8 cellular contexts compared by ENCODE assay signal in genomic region chr20:10671850-10672578, GRCh38. TPM values are rescaled to one million over a fixed set of nuclear protein-coding genes. Genes with fewer than 3 reads are reported as not detected.
DNase-seq lines count a peak whose midpoint lies in the region; ATAC-seq lines count a peak whose summit lies in the region.

No MANE protein-coding gene starts in this region.

- H3K27ac Mint-ChIP-seq in T-helper 17 cell (peak overlapping the region; percentile 91), naive B cell (peak overlapping the region in 1 of 6 donors; percentile 60)

- H4K20me1 ChIP-seq in BLaER1: peaks cover 36% of the 10 kb centered on the region

- H3K4me1 Mint-ChIP-seq in T-helper 17 cell (peaks cover 23% of the 10 kb centered on the region), naive B cell (peaks cover 13 to 35% (median 35%) of the 10 kb centered on the region in 3 donors)

- no peak overlapping the region; the same call in 1 of the 2 replicates for H3K9ac ChIP-seq in BLaER1

- WGBS in esophagus, 2 donors: 0 to 1% methylated on average over 42 of the region's 42 CpGs

- H3K9me3 Mint-ChIP-seq in naive B cell: peaks cover 0 to 3% (median 0%) of the 10 kb centered on the region in 7 donors

- in situ Hi-C loops in HAP-1 (cut with MboI; ENCODE audit: low sequenced_read_pairs): no loop called here

- H3K9me3 ChIP-seq in BLaER1 (no peaks in the 10 kb centered on the region), HAP-1 (no peaks in the 10 kb centered on the region), T-helper 17 cell (ENCODE audit: control insufficient read depth, low read length, poor library complexity, severe bottlenecking) (no peaks in the 10 kb centered on the region), esophagus (ENCODE audit: control insufficient read depth in 2 of 2, insufficient read depth in 1 of 2, low read depth in 1 of 2, low read length in 1 of 2) (no peaks in the 10 kb centered on the region)

- peak overlapping the region; percentile 94 for H3K4me3 Mint-ChIP-seq in T-helper 17 cell
- H3K4me3 Mint-ChIP-seq in naive B cell: peak overlapping the region; percentile 80 to 94 (median 90)

- H3K27ac ChIP-seq in BLaER1: no peak overlapping the region
- H3K27ac ChIP-seq in esophagus (ENCODE audit: low read depth in 2 of 2, low read length in 1 of 2): peak overlapping the region; percentile 100

- no peaks in the 10 kb centered on the region for H3K36me3 ChIP-seq in BLaER1
- H3K36me3 ChIP-seq in HAP-1 (replicated peaks): peaks cover 5% of the 10 kb centered on the region; the same call in 1 of the 2 replicates
- H3K36me3 ChIP-seq in esophagus (ENCODE audit: control insufficient read depth in 2 of 2, insufficient read depth in 2 of 2, low read length in 1 of 2): peaks cover 0 to 9% of the 10 kb centered on the region in 2 donors

- H3K27me3 Mint-ChIP-seq in T-helper 17 cell: peaks cover 74% of the 10 kb centered on the region
- peaks cover 52 to 83% (median 63%) of the 10 kb centered on the region in 3 donors for H3K27me3 Mint-ChIP-seq in naive B cell

- H3K27me3 ChIP-seq in BLaER1 (peaks cover 44% of the 10 kb centered on the region), HAP-1 (ENCODE audit: low read depth) (no peaks in the 10 kb centered on the region), esophagus (ENCODE audit: control insufficient read depth in 1 of 2, insufficient read depth in 2 of 2, low read length in 2 of 2) (no peaks in the 10 kb centered on the region)

- peaks cover 6% of the 10 kb centered on the region for H3K36me3 Mint-ChIP-seq in T-helper 17 cell (ENCODE audit: low read depth)
- no peaks in the 10 kb centered on the region for H3K36me3 Mint-ChIP-seq in naive B cell

- peaks cover 70% of the 10 kb centered on the region for H3K4me1 ChIP-seq in BLaER1
- peaks cover 34% of the 10 kb centered on the region for H3K4me1 ChIP-seq in HAP-1
- peaks cover 0 to 1% of the 10 kb centered on the region in 2 donors for H3K4me1 ChIP-seq in esophagus (ENCODE audit: control insufficient read depth in 2 of 2, insufficient read depth in 2 of 2, low read length in 1 of 2)

- peak; percentile 31 for ATAC-seq in T-helper 17 cell
- no peak for ATAC-seq in naive B cell (ENCODE audit: low read depth in 2 of 2)
- ATAC-seq in HG03442 (IDR thresholded peaks at IDR 0.05; ENCODE audit: unreplicated experiment): no peak

- peak overlapping the region; percentile 100 for H3K4me2 ChIP-seq in BLaER1

- H3K4me3 ChIP-seq in BLaER1: peak overlapping the region; percentile 79
- H3K4me3 ChIP-seq in HAP-1: peak overlapping the region; percentile 54
- H3K4me3 ChIP-seq in esophagus (ENCODE audit: low read depth in 1 of 2, low read length in 2 of 2): peak overlapping the region; percentile 73 to 96

- DNase-seq in HAP-1 (ENCODE audit: low spot score in 2 of 2) (peak in 1 of 2 experiments; percentile 65), T-helper 17 cell (no peak), naive B cell (no peak), NCI-H2107 (lab: John Stamatoyannopoulos, UW) (no peak), NCI-H345 (lab: John Stamatoyannopoulos, UW) (no peak)

RNA-seq across cellular contexts. Expression of gene JAG1, which starts 1.8 kb away (rescaled TPM):
- 1 to 10 TPM; 4.3 to 4.6 TPM for total RNA-seq in T-helper 17 cell
- 10 to 100 TPM; 36.5 to 48.8 TPM for polyA plus RNA-seq in esophagus
- polyA plus RNA-seq in naive B cell (ENCODE audit: low read depth in 6 of 6): under 1 TPM in 3 of 6 donors, not detected in 3; 0.05 to 0.06 (median 0.06) TPM

Comparison
In these comparisons a context has a peak if more than half of its experiments do, and no peak if none do; other contexts are left out.
1. RNA of gene JAG1, which starts 1.8 kb away (polyA plus RNA-seq): 36.5 to 48.8 TPM in esophagus; 0.05 to 0.06 TPM in naive B cell; every median in the first group is over 10 times any median in the second.
2. Peak in every context shown above with its lines, with median percentiles within 50 percentile points of each other: H3K4me3 ChIP-seq.